Comparison of ENCODE assay signal across 25 cellular contexts in genomic region chr11:11984563-11984962, GRCh38. TPM values are rescaled to one million over a fixed set of nuclear protein-coding genes. Genes with fewer than 3 reads are reported as not detected.
DNase-seq lines count a peak whose midpoint lies in the region; ATAC-seq, FAIRE-seq and TF ChIP-seq lines count a peak whose summit lies in the region.
"Had no signal": no experiment of that assay in that cellular context is flagged by ENCODE, and none has a peak within 500 bp of the region (broad histone marks: within the 10 kb centered on the region; RNA-seq: fewer than 3 reads in every experiment).

No MANE protein-coding gene starts in this region.

- H3K36me3 ChIP-seq in BLaER1 = no peaks in the 10 kb centered on the region
- no peaks in the 10 kb centered on the region for H3K36me3 ChIP-seq in HUES6 (ENCODE audit: control insufficient read depth, insufficient read depth, low read length)
- no peaks in the 10 kb centered on the region for H3K36me3 ChIP-seq in sigmoid colon
- H3K36me3 ChIP-seq: SJCRH30 had no signal

- no peak overlapping the region for H3K9ac ChIP-seq in BLaER1
- H3K9ac ChIP-seq in HUES6 (ENCODE audit: low read length) = no peak overlapping the region

- TF ChIP-seq EP300 in sigmoid colon (IDR thresholded peaks at IDR 0.05) = no peak

- TF ChIP-seq CTCF in coronary artery (IDR thresholded peaks at IDR 0.05) (no peak), sigmoid colon (IDR thresholded peaks at IDR 0.05) (no peak)

- DNase-seq in coronary artery (ENCODE audit: low spot score) (no peak), sigmoid colon (peak; percentile 28), RCC 7860 (ENCODE audit: low spot score) (no peak), HuH-7 (ENCODE audit: low spot score) (no peak)
- DNase-seq: activated CD4-positive, alpha-beta T cell treated with anti-CD3 and anti-CD28 coated beads for 36 hours; activated naive CD4-positive, alpha-beta T cell treated with Interleukin-2 at 50 U/mL for 16 hours; activated T-cell treated with anti-CD3 and anti-CD28 coated beads, Interleukin-2, amount 50 U/mL, for 24 hours; CD8-positive, alpha-beta T cell; dermis blood vessel endothelial cell; glutamatergic neuron; GOT3; Karpas-422; naive thymus-derived CD4-positive, alpha-beta T cell; NCI-H2171; NCI-H510A treated with DMSO at 0.1 percent for 48 hours; PC-9; retina; SJCRH30; stimulated activated CD4-positive, alpha-beta T cell treated with anti-CD3 and anti-CD28 coated beads, Interleukin-4, amount 100 ng/mL, for 24 hours; stimulated activated naive B cell treated with anti-CD40 and anti-IgM and Interleukin-4, amounts not matched to agents 10 μg/mL and 1 μg/mL and 100 μg/mL, for 72 hours had no signal

- intact Hi-C loops in sigmoid colon (cut with DNase I) = no loop called here

- H3K27ac ChIP-seq in BLaER1 = no peak overlapping the region
- H3K27ac ChIP-seq in HUES6 (ENCODE audit: low read depth, low read length) = peak overlapping the region; percentile 56; the same call in 1 of the 2 replicates
- H3K27ac ChIP-seq in coronary artery = peak overlapping the region; percentile 51 to 93
- peak overlapping the region in 1 of 4 donors; percentile 19 for H3K27ac ChIP-seq in sigmoid colon
- H3K27ac ChIP-seq: PC-9, SJCRH30 had no signal

- no peak overlapping the region for H3K4me3 ChIP-seq in BLaER1
- H3K4me3 ChIP-seq in HUES6 (ENCODE audit: low read depth, low read length) = no peak overlapping the region
- H3K4me3 ChIP-seq in coronary artery = no peak overlapping the region
- no peak overlapping the region for H3K4me3 ChIP-seq in sigmoid colon
- H3K4me3 ChIP-seq: PC-9, SJCRH30 had no signal

- peak overlapping the region; percentile 41 for H3K4me2 ChIP-seq in BLaER1
- H3K4me2 ChIP-seq: PC-9 had no signal

- no peak for TF ChIP-seq POLR2A in sigmoid colon (IDR thresholded peaks at IDR 0.05)

- H3K27me3 ChIP-seq in BLaER1 (no peaks in the 10 kb centered on the region), HUES6 (ENCODE audit: control insufficient read depth, insufficient read depth, low read length) (no peaks in the 10 kb centered on the region), sigmoid colon (no peaks in the 10 kb centered on the region)
- H3K27me3 ChIP-seq: SJCRH30 had no signal

- H3K4me1 ChIP-seq in BLaER1 (peaks cover 22% of the 10 kb centered on the region), HUES6 (ENCODE audit: control insufficient read depth, insufficient read depth, low read length) (peaks cover 36% of the 10 kb centered on the region), sigmoid colon (peaks cover 0 to 35% (median 21%) of the 10 kb centered on the region in 4 donors)

- H3K9me3 ChIP-seq in BLaER1 (peaks cover 4% of the 10 kb centered on the region; the same call in 1 of the 2 replicates), HUES6 (ENCODE audit: control insufficient read depth, insufficient read depth, low read depth, low read length) (peaks cover 9% of the 10 kb centered on the region; the same call in 1 of the 2 replicates), sigmoid colon (no peaks in the 10 kb centered on the region)
- H3K9me3 ChIP-seq: SJCRH30 had no signal

- no peaks in the 10 kb centered on the region for H4K20me1 ChIP-seq in BLaER1

- no peak for FAIRE-seq in RCC 7860 (lab: Jason Lieb, UNC)
- FAIRE-seq: GM19239 had no signal

- 62 to 75% methylated on average over 5 of the region's 5 CpGs for WGBS in sigmoid colon, 2 donors

- ATAC-seq in GM21367 (IDR thresholded peaks at IDR 0.05; ENCODE audit: unreplicated experiment) (no peak), HG03571 (IDR thresholded peaks at IDR 0.05; ENCODE audit: unreplicated experiment) (no peak)
- ATAC-seq: activated CD4-positive, alpha-beta T cell treated with anti-CD3 and anti-CD28 coated beads for 36 hours; CD8-positive, alpha-beta T cell; naive thymus-derived CD4-positive, alpha-beta T cell; stimulated activated naive B cell treated with anti-CD40 and anti-IgM and Interleukin-4, amounts not matched to agents 10 μg/mL and 1 μg/mL and 100 μg/mL, for 72 hours had no signal

RNA-seq across cellular contexts. Expression of gene DKK3, which starts 23.9 kb away (rescaled TPM):
- total RNA-seq in sigmoid colon = 100 to 1,000 TPM in 2 of 4 donors, 10 to 100 TPM in 2; 83.6 to 181 (median 95.0) TPM
- polyA plus RNA-seq in sigmoid colon = 10 to 100 TPM in 1 of 3 donors, 1 to 10 TPM in 2; 6.0 to 15.2 (median 9.0) TPM
- total RNA-seq: activated CD4-positive, alpha-beta T cell treated with anti-CD3 and anti-CD28 coated beads for 36 hours had no signal
